Comparison of ENCODE assay signal across 24 cellular contexts in the genomic region with DNA sequence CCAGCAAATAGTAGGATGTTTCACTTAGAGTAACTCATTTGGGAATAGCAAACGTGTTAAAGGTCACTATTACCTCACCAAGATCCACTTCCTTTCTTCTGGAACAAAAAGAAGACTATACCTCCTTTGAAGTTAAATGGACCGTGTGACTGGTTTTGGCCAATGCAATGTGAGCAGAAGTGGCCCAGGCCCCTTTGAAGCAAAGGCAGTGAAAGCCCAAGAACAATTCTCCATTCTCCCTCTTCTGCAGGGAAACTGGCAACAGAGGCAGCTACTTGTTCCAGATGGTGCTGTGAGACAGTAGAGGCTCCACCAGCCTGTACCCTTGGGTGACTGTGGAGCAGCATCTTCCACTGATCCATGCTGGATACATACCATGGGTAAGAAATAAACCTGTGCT. TPM values are rescaled to one million over a fixed set of nuclear protein-coding genes. Genes with fewer than 3 reads are reported as not detected.
"Had no signal": no experiment of that assay in that cellular context is flagged by ENCODE, and none has a peak within 500 bp of the region (broad histone marks: within the 10 kb centered on the region; RNA-seq: fewer than 3 reads in every experiment).

No MANE protein-coding gene starts in this region.

- FAIRE-seq: keratinocyte had no signal

- H3K9me3 Mint-ChIP-seq: activated CD4-positive, alpha-beta T cell treated with anti-CD3 and anti-CD28 coated beads, Interleukin-2, amount 10 ng/mL, durations not matched to agents 7 days and 5 days; activated naive CD4-positive, alpha-beta T cell treated with anti-CD3 and anti-CD28 coated beads for 36 hours; activated naive CD8-positive, alpha-beta T cell treated with anti-CD3 and anti-CD28 coated beads, Interleukin-2, amount 50 U/mL, for 24 hours; activated T-cell treated with anti-CD3 and anti-CD28 coated beads, Interleukin-2, amount 50 U/mL, for 24 hours; activated T-helper 2 cell treated with anti-CD3 and anti-CD28 coated beads, Interferon-gamma antibody, Interleukin-2, Interleukin-4, amounts not matched to agents 10 μg/mL and 5 μg/mL and 100 μg/mL, durations not matched to agents 14 hours and 24 hours and 36 hours; endodermal cell; nephron had no signal

- H3K36me3 ChIP-seq: brain microvascular endothelial cell, colonic mucosa, prostate gland, right atrium auricular region, vagina had no signal

- H3K9me3 ChIP-seq: colonic mucosa, prostate gland, right atrium auricular region, tibial nerve, vagina had no signal

- H3K4me1 ChIP-seq: colonic mucosa, prostate gland, right atrium auricular region, tibial nerve, vagina had no signal

- H3K27me3 Mint-ChIP-seq: activated CD4-positive, alpha-beta T cell treated with anti-CD3 and anti-CD28 coated beads, Interleukin-2, amount 10 ng/mL, durations not matched to agents 7 days and 5 days had no signal

- H3K27ac ChIP-seq: brain microvascular endothelial cell, colonic mucosa, epithelial cell of prostate, foreskin keratinocyte, prostate gland, right atrium auricular region, tibial nerve, vagina had no signal

- DNase-seq: activated CD4-positive, alpha-beta T cell treated with anti-CD3 and anti-CD28 coated beads, Interleukin-2, amount 10 ng/mL, durations not matched to agents 7 days and 5 days; activated CD4-positive, CD25-positive, alpha-beta regulatory T cell; activated CD8-positive, alpha-beta T cell treated with anti-CD3 and anti-CD28 coated beads, Interleukin-2, amount 10 ng/mL, durations not matched to agents 7 days and 5 days; activated naive CD4-positive, alpha-beta T cell treated with anti-CD3 and anti-CD28 coated beads for 36 hours; activated naive CD8-positive, alpha-beta T cell treated with anti-CD3 and anti-CD28 coated beads, Interleukin-2, amount 50 U/mL, for 24 hours; activated T-cell treated with anti-CD3 and anti-CD28 coated beads, Interleukin-2, amount 50 U/mL, for 24 hours; brain microvascular endothelial cell; central memory CD4-positive, alpha-beta T cell; colonic mucosa; endodermal cell; foreskin keratinocyte; midbrain; occipital lobe; stimulated activated naive CD8-positive, alpha-beta T cell treated with anti-CD3 and anti-CD28 coated beads, Interleukin-15, Interleukin-2, amounts not matched to agents 100 U/mL and 50 U/mL, for 24 hours; T-helper 9 cell had no signal

- H3K4me3 ChIP-seq: colonic mucosa, lung, prostate gland, right atrium auricular region, tibial nerve, vagina had no signal

- H3K4me3 Mint-ChIP-seq: activated CD4-positive, alpha-beta T cell treated with anti-CD3 and anti-CD28 coated beads, Interleukin-2, amount 10 ng/mL, durations not matched to agents 7 days and 5 days; activated CD8-positive, alpha-beta T cell treated with anti-CD3 and anti-CD28 coated beads, Interleukin-2, amount 10 ng/mL, durations not matched to agents 7 days and 5 days; activated naive CD4-positive, alpha-beta T cell treated with anti-CD3 and anti-CD28 coated beads for 36 hours; activated naive CD8-positive, alpha-beta T cell treated with anti-CD3 and anti-CD28 coated beads, Interleukin-2, amount 50 U/mL, for 24 hours; activated T-cell treated with anti-CD3 and anti-CD28 coated beads, Interleukin-2, amount 50 U/mL, for 24 hours; endodermal cell; nephron had no signal

- H3K27me3 ChIP-seq: brain microvascular endothelial cell, colonic mucosa, foreskin keratinocyte, right atrium auricular region, tibial nerve, vagina had no signal

- H3K4me1 Mint-ChIP-seq: activated CD4-positive, alpha-beta T cell treated with anti-CD3 and anti-CD28 coated beads, Interleukin-2, amount 10 ng/mL, durations not matched to agents 7 days and 5 days had no signal

- ATAC-seq: activated CD8-positive, alpha-beta T cell treated with anti-CD3 and anti-CD28 coated beads, Interleukin-2, amount 10 ng/mL, durations not matched to agents 7 days and 5 days; activated naive CD8-positive, alpha-beta T cell treated with anti-CD3 and anti-CD28 coated beads, Interleukin-2, amount 50 U/mL, for 24 hours; stimulated activated naive CD8-positive, alpha-beta T cell treated with anti-CD3 and anti-CD28 coated beads, Interleukin-15, Interleukin-2, amounts not matched to agents 100 U/mL and 50 U/mL, for 24 hours had no signal

- H3K27ac Mint-ChIP-seq: activated CD4-positive, alpha-beta T cell treated with anti-CD3 and anti-CD28 coated beads, Interleukin-2, amount 10 ng/mL, durations not matched to agents 7 days and 5 days; activated CD8-positive, alpha-beta T cell treated with anti-CD3 and anti-CD28 coated beads, Interleukin-2, amount 10 ng/mL, durations not matched to agents 7 days and 5 days; activated naive CD4-positive, alpha-beta T cell treated with anti-CD3 and anti-CD28 coated beads for 36 hours; activated naive CD8-positive, alpha-beta T cell treated with anti-CD3 and anti-CD28 coated beads, Interleukin-2, amount 50 U/mL, for 24 hours; activated T-cell treated with anti-CD3 and anti-CD28 coated beads, Interleukin-2, amount 50 U/mL, for 24 hours; activated T-helper 2 cell treated with anti-CD3 and anti-CD28 coated beads, Interferon-gamma antibody, Interleukin-2, Interleukin-4, amounts not matched to agents 10 μg/mL and 5 μg/mL and 100 μg/mL, durations not matched to agents 14 hours and 24 hours and 36 hours; endodermal cell; nephron had no signal

RNA-seq across cellular contexts. Expression of a gene that starts 11.3 kb away (rescaled TPM):
- total RNA-seq: activated CD8-positive, alpha-beta T cell treated with anti-CD3 and anti-CD28 coated beads, Interleukin-2, amount 10 ng/mL, durations not matched to agents 7 days and 5 days had no signal
